Comparison of ENCODE assay signal across 8 cellular contexts in the genomic region with DNA sequence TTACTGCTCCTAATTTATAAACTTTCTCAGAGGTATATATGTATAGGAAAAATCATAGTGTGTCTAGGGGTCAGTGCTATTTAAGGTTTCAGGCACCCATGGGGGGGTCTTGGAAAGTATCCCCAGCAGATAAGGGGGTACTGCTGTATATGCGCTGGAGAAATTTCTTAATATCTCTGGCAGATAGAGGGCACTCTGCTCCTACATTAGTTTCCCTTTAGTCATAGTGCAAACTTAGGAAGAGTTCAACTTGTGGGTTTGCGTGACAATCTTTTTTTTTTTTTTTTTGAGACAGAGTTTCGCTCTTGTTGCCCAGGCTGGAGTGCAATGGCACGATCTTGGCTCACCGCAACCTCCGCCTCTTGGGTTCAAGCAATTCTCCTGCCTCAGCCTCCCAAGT.
DNase-seq lines count a peak whose midpoint lies in the region; ATAC-seq, FAIRE-seq and TF ChIP-seq lines count a peak whose summit lies in the region.
"Not testable (repeated sequence)": the region's sequence is repeated elsewhere in the genome, so short reads cannot be mapped to it uniquely, and the experiment has no call there.

No MANE protein-coding gene starts in this region.

- H3K4me2 ChIP-seq in GM23338, smooth muscle cell: not testable (repeated sequence)

- not testable (repeated sequence) for H3K27me3 ChIP-seq in CD4-positive, alpha-beta T cell (ENCODE audit: control insufficient read depth, insufficient read depth, low read length)
- H3K27me3 ChIP-seq in GM23338 (ENCODE audit: insufficient read depth): peaks cover 50% of the 10 kb centered on the region
- peaks cover 11% of the 10 kb centered on the region for H3K27me3 ChIP-seq in smooth muscle cell (ENCODE audit: low read depth)

- not testable (repeated sequence) for H3K27me3 Mint-ChIP-seq in CD4-positive, alpha-beta T cell
- H3K27me3 Mint-ChIP-seq in GM23338 (ENCODE audit: insufficient read depth, low read depth, poor library complexity): peaks cover 18% of the 10 kb centered on the region
- peaks cover 21% of the 10 kb centered on the region for H3K27me3 Mint-ChIP-seq in activated T-cell treated with anti-CD3 and anti-CD28 coated beads, Interleukin-2, amount 50 U/mL, for 72 hours (ENCODE audit: low read depth)

- intact Hi-C loops in CD4-positive, alpha-beta T cell (cut with DNase I, micrococcal nuclease): loop anchor here (1.0 to 5.0 kb wide), 5 partner anchors 112 to 292 kb away; a partner anchor contains a TSS

- not testable (repeated sequence) for H3K36me3 ChIP-seq in GM23338 (ENCODE audit: insufficient read depth); smooth muscle cell (ENCODE audit: low read depth)

- peaks cover 19% of the 10 kb centered on the region for H3K4me1 ChIP-seq in GM23338 (ENCODE audit: insufficient read depth)
- H3K4me1 ChIP-seq in smooth muscle cell (ENCODE audit: low read depth): not testable (repeated sequence)

- not testable (repeated sequence) for H2AFZ ChIP-seq in GM23338; smooth muscle cell (ENCODE audit: low read depth)

- H3K4me3 Mint-ChIP-seq in CD4-positive, alpha-beta T cell: peak overlapping the region; percentile 31
- not testable (repeated sequence) for H3K4me3 Mint-ChIP-seq in GM23338
- H3K4me3 Mint-ChIP-seq in activated T-cell treated with anti-CD3 and anti-CD28 coated beads, Interleukin-2, amount 50 U/mL, for 72 hours: peak overlapping the region in 1 of 2 donors; percentile 47

- H3F3A ChIP-seq in GM23338 (replicated peaks; ENCODE audit: low read depth); smooth muscle cell (ENCODE audit: low read depth): not testable (repeated sequence)

- H4K20me1 ChIP-seq in GM23338 (replicated peaks; ENCODE audit: insufficient read depth); smooth muscle cell (ENCODE audit: low read depth): not testable (repeated sequence)

- DNase-seq in CD4-positive, alpha-beta T cell; smooth muscle cell (lab: John Stamatoyannopoulos, UW; ENCODE audit: unreplicated experiment): not testable (repeated sequence)
- DNase-seq in GM23338 (ENCODE audit: low spot score) (peak; percentile 63), NCI-H1417 (lab: John Stamatoyannopoulos, UW) (peak; percentile 24 to 61 (median 43)), RCC 7860 (ENCODE audit: low spot score) (peak; percentile 19), ecto neural progenitor cell (ENCODE audit: low spot score) (peak; percentile 14), kidney tubule cell (ENCODE audit: low spot score) (peak; percentile 49)
- DNase-seq in activated T-cell treated with anti-CD3 and anti-CD28 coated beads, Interleukin-2, amount 50 U/mL, for 72 hours: peak in 1 of 2 donors; percentile 9

- H3K79me2 ChIP-seq in GM23338 (replicated peaks; ENCODE audit: insufficient read depth); smooth muscle cell (ENCODE audit: low read depth): not testable (repeated sequence)

- peak; percentile 55 for ATAC-seq in CD4-positive, alpha-beta T cell (ENCODE audit: poor library complexity)
- peak; percentile 50 for ATAC-seq in GM23338
- ATAC-seq in activated T-cell treated with anti-CD3 and anti-CD28 coated beads, Interleukin-2, amount 50 U/mL, for 72 hours (replicated peaks in 1 of 2): peak; percentile 69 to 71

- not testable (repeated sequence) for H3K9me3 Mint-ChIP-seq in CD4-positive, alpha-beta T cell; GM23338; activated T-cell treated with anti-CD3 and anti-CD28 coated beads, Interleukin-2, amount 50 U/mL, for 72 hours

- peak; percentile 53 for TF ChIP-seq CTCF in CD4-positive, alpha-beta T cell (IDR thresholded peaks at IDR 0.05)
- peak; percentile 64 to 66 for TF ChIP-seq CTCF in GM23338 (conservative IDR thresholded peaks at IDR 0.05; ENCODE audit: low read depth in 2 of 2)
- TF ChIP-seq CTCF in smooth muscle cell (IDR thresholded peaks at IDR 0.05; ENCODE audit: borderline replicate concordance, insufficient read depth, poor library complexity, severe bottlenecking): peak; percentile 48

- H3K9ac ChIP-seq in smooth muscle cell (ENCODE audit: low read depth): not testable (repeated sequence)

- not testable (repeated sequence) for H3K27ac ChIP-seq in CD4-positive, alpha-beta T cell (ENCODE audit: low read depth, low read length); GM23338 (ENCODE audit: low read depth); smooth muscle cell (ENCODE audit: low read depth)

- POLR2A ChIA-PET in CD4-positive, alpha-beta T cell (lab: Charles Lee): interaction anchor here (1.1 kb wide), 1 partner anchor 9 kb away, joined by 3 read pairs; no protein-coding TSS in a partner anchor

- peak overlapping the region; percentile 82 for H3K27ac Mint-ChIP-seq in CD4-positive, alpha-beta T cell
- H3K27ac Mint-ChIP-seq in GM23338; activated T-cell treated with anti-CD3 and anti-CD28 coated beads, Interleukin-2, amount 50 U/mL, for 72 hours: not testable (repeated sequence)

- H3K9me2 ChIP-seq in GM23338 (ENCODE audit: insufficient read depth): not testable (repeated sequence)

- not testable (repeated sequence) for H3K36me3 Mint-ChIP-seq in CD4-positive, alpha-beta T cell (ENCODE audit: low read depth); GM23338 (ENCODE audit: low read depth); activated T-cell treated with anti-CD3 and anti-CD28 coated beads, Interleukin-2, amount 50 U/mL, for 72 hours (ENCODE audit: insufficient read depth in 2 of 2)

- 67% methylated on average over 6 of the region's 6 CpGs for WGBS in smooth muscle cell (ENCODE audit: low lambda C conversion rate)

- CTCF ChIA-PET in CD4-positive, alpha-beta T cell (lab: Charles Lee): interaction anchor here (0.9 to 2.0 kb wide), 3 partner anchors 129 to 310 kb away, joined by 3 to 7 read pairs (median 5); no protein-coding TSS in a partner anchor

- not testable (repeated sequence) for H3K9me3 ChIP-seq in CD4-positive, alpha-beta T cell (ENCODE audit: control insufficient read depth, low read length); smooth muscle cell (replicated peaks; ENCODE audit: low read depth)

- not testable (repeated sequence) for FAIRE-seq in RCC 7860 (lab: Jason Lieb, UNC)

- H3K4me3 ChIP-seq in GM23338, smooth muscle cell: not testable (repeated sequence)

- peaks cover 36% of the 10 kb centered on the region for H3K4me1 Mint-ChIP-seq in CD4-positive, alpha-beta T cell (ENCODE audit: low read depth)
- H3K4me1 Mint-ChIP-seq in GM23338: peaks cover 27% of the 10 kb centered on the region
- H3K4me1 Mint-ChIP-seq in activated T-cell treated with anti-CD3 and anti-CD28 coated beads, Interleukin-2, amount 50 U/mL, for 72 hours (ENCODE audit: low read depth): peaks cover 38% of the 10 kb centered on the region
